1 cellular context compared by ENCODE assay signal in genomic region chr19:50725218-50725931, GRCh38.
TF ChIP-seq lines count a peak whose summit lies in the region.

No MANE protein-coding gene starts in this region.

TF ChIP-seq in HEK293, 187 proteins besides CTCF, POLR2A, EP300 and RAD21 (continued from another document and continues in another):
- TF ChIP-seq PRDM10 (tag by site-specific recombination; IDR thresholded peaks at IDR 0.05) (peak; percentile 89), ZNF561 (tag by site-specific recombination; IDR thresholded peaks at IDR 0.05; ENCODE audit: borderline replicate concordance) (no peak), PRDM1 (tag by site-specific recombination; IDR thresholded peaks at IDR 0.05) (no peak), ZNF501 (tag by site-specific recombination; IDR thresholded peaks at IDR 0.05) (peak; percentile 82), ZNF223 (tag by site-specific recombination; IDR thresholded peaks at IDR 0.05) (0 out of 2 replicates have a peak, but pooled peaks have one; percentile 35), ZNF48 (tag by site-specific recombination; IDR thresholded peaks at IDR 0.05) (no peak), ZNF335 (tag by site-specific recombination; conservative IDR thresholded peaks at IDR 0.05) (peak; percentile 78), KLF16 (tag by site-specific recombination; IDR thresholded peaks at IDR 0.05) (peak; percentile 49), KLF17 (tag by site-specific recombination; IDR thresholded peaks at IDR 0.05) (0 out of 2 replicates have a peak, but pooled peaks have one; percentile 56), KLF1 (tag by site-specific recombination; IDR thresholded peaks at IDR 0.05) (peak; percentile 66), ZNF248 (tag by site-specific recombination; IDR thresholded peaks at IDR 0.05) (no peak), ZNF654 (tag by site-specific recombination; IDR thresholded peaks at IDR 0.05; ENCODE audit: low read depth) (no peak), ZNF518A (tag by site-specific recombination; conservative IDR thresholded peaks at IDR 0.05; ENCODE audit: low read depth) (no peak), ZBTB48 (tag by site-specific recombination; IDR thresholded peaks at IDR 0.05) (peak; percentile 34; the same call in 1 of the 2 replicates), ZNF571 (tag by site-specific recombination; IDR thresholded peaks at IDR 0.05) (no peak), PBX3 (CRISPR knock-in tag; IDR thresholded peaks at IDR 0.05) (peak; percentile 93; the same call in 1 of the 2 replicates), YY2 (tag by site-specific recombination; IDR thresholded peaks at IDR 0.05) (peak; percentile 51; the same call in 1 of the 2 replicates), ZNF16 (tag by site-specific recombination; IDR thresholded peaks at IDR 0.05; ENCODE audit: low read depth) (0 out of 2 replicates have a peak, but pooled peaks have one; percentile 34), ZSCAN23 (tag by site-specific recombination; IDR thresholded peaks at IDR 0.05) (no peak), ZNF530 (tag by site-specific recombination; IDR thresholded peaks at IDR 0.05; ENCODE audit: low read depth) (no peak), AEBP2 (tag by site-specific recombination; IDR thresholded peaks at IDR 0.05; ENCODE audit: borderline replicate concordance) (no peak), ZNF621 (tag by site-specific recombination; IDR thresholded peaks at IDR 0.05) (no peak), ZBTB26 (tag by site-specific recombination; optimal IDR thresholded peaks at IDR 0.05) (no peak), BCL11A (tag by site-specific recombination; IDR thresholded peaks at IDR 0.05; ENCODE audit: low read depth) (no peak), ZNF394 (tag by site-specific recombination; IDR thresholded peaks at IDR 0.05; ENCODE audit: borderline replicate concordance) (no peak), ZNF776 (tag by site-specific recombination; IDR thresholded peaks at IDR 0.05; ENCODE audit: borderline replicate concordance) (no peak), MZF1 (tag by site-specific recombination; IDR thresholded peaks at IDR 0.05; ENCODE audit: borderline replicate concordance) (no peak), ZNF292 (tag by site-specific recombination; IDR thresholded peaks at IDR 0.05; ENCODE audit: borderline replicate concordance, low read depth) (no peak), ZBTB11 (tag by site-specific recombination; conservative IDR thresholded peaks at IDR 0.05; ENCODE audit: low read depth) (peak; percentile 94), GFI1B (tag by site-specific recombination; IDR thresholded peaks at IDR 0.05) (no peak), ZNF274 (IDR thresholded peaks at IDR 0.05; ENCODE audit: low read length) (no peak), ZNF274 (tag by site-specific recombination; IDR thresholded peaks at IDR 0.05; ENCODE audit: borderline replicate concordance) (no peak), SP2 (tag by site-specific recombination; IDR thresholded peaks at IDR 0.05) (peak; percentile 58), ZNF391 (tag by site-specific recombination; IDR thresholded peaks at IDR 0.05; ENCODE audit: borderline replicate concordance, low read depth) (no peak), ZNF747 (tag by site-specific recombination; IDR thresholded peaks at IDR 0.05) (no peak), MEIS1 (CRISPR knock-in tag; IDR thresholded peaks at IDR 0.05; ENCODE audit: borderline replicate concordance) (no peak), ZNF302 (tag by site-specific recombination; IDR thresholded peaks at IDR 0.05; ENCODE audit: low read depth) (no peak), SCRT2 (tag by site-specific recombination; IDR thresholded peaks at IDR 0.05) (no peak; the same call in 1 of the 2 replicates), ZNF121 (tag by site-specific recombination; IDR thresholded peaks at IDR 0.05) (no peak), MYNN (tag by site-specific recombination; IDR thresholded peaks at IDR 0.05; ENCODE audit: borderline replicate concordance) (no peak), ZBTB44 (tag by site-specific recombination; IDR thresholded peaks at IDR 0.05) (no peak), ZNF114 (tag by site-specific recombination; IDR thresholded peaks at IDR 0.05) (no peak)
